Comparison of ENCODE assay signal across 27 cellular contexts in the genomic region with DNA sequence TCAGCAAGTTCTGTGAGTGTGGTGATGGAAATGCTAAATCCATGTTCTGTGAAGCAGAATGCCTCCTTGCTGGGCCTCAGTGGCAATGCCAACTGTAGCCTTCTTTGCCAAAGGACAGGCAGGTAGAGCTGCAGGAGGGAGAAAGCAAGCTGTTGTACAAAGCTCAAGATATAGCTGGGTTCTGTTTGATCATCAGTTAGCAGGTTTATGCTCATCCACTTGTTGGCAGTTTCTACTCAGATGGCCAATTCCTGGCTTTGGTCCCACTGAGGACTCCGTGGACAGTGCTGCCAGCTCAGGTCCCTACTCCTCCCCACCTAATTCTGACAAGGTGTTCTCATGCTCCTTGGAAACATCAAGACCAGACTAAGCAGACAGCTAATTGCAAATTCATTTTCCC.
"Had no signal": no experiment of that assay in that cellular context is flagged by ENCODE, and none has a peak within 500 bp of the region (broad histone marks: within the 10 kb centered on the region; RNA-seq: fewer than 3 reads in every experiment).

No MANE protein-coding gene starts in this region.

- DNase-seq: natural killer cell; occipital lobe; ovary; posterior cingulate gyrus; psoas muscle; right cardiac atrium; right lobe of liver; sigmoid colon; small intestine; stimulated activated CD4-positive, alpha-beta T cell treated with anti-CD3 and anti-CD28 coated beads, Interleukin-15, amount 100 ng/mL, for 24 hours; stimulated activated CD4-positive, alpha-beta T cell treated with anti-CD3 and anti-CD28 coated beads, Interleukin-2, amount 100 ng/mL, for 24 hours; stimulated activated CD4-positive, alpha-beta T cell treated with anti-CD3 and anti-CD28 coated beads, Interleukin-4, amount 100 ng/mL, for 1 hour; stimulated activated CD4-positive, alpha-beta T cell treated with anti-CD3 and anti-CD28 coated beads, Interleukin-4, amount 100 ng/mL, for 4 hours; stimulated activated CD8-positive, alpha-beta memory T cell treated with anti-CD3 and anti-CD28 coated beads, Interleukin-4, amount 100 ng/mL, for 48 hours; stimulated activated naive CD4-positive, alpha-beta T cell; stimulated activated naive CD8-positive, alpha-beta T cell treated with anti-CD3 and anti-CD28 coated beads, Interleukin-15, amount 100 ng/mL, for 72 hours; stimulated activated naive CD8-positive, alpha-beta T cell treated with anti-CD3 and anti-CD28 coated beads, Interleukin-15, Interleukin-2, amounts not matched to agents 100 U/mL and 50 U/mL, for 24 hours; testis; tibial artery; transverse colon; upper lobe of right lung; uterus had no signal

- H3K27ac Mint-ChIP-seq: natural killer cell; nephron; neural progenitor cell; progenitor cell of endocrine pancreas; stimulated activated memory B cell treated with anti-CD40 and anti-IgM and Interleukin-4, amounts not matched to agents 10 μg/mL and 1 μg/mL and 100 μg/mL, for 72 hours; type B pancreatic cell had no signal

- H3K4me1 Mint-ChIP-seq: natural killer cell; stimulated activated memory B cell treated with anti-CD40 and anti-IgM and Interleukin-4, amounts not matched to agents 10 μg/mL and 1 μg/mL and 100 μg/mL, for 72 hours; stimulated activated naive CD8-positive, alpha-beta T cell treated with anti-CD3 and anti-CD28 coated beads, Interleukin-15, amount 100 ng/mL, for 72 hours had no signal

- H3K4me3 Mint-ChIP-seq: natural killer cell; nephron; neural progenitor cell; stimulated activated memory B cell treated with anti-CD40 and anti-IgM and Interleukin-4, amounts not matched to agents 10 μg/mL and 1 μg/mL and 100 μg/mL, for 72 hours; stimulated activated naive CD8-positive, alpha-beta T cell treated with anti-CD3 and anti-CD28 coated beads, Interleukin-15, amount 100 ng/mL, for 72 hours; type B pancreatic cell had no signal

- H3K9me3 Mint-ChIP-seq: natural killer cell; neural progenitor cell; stimulated activated memory B cell treated with anti-CD40 and anti-IgM and Interleukin-4, amounts not matched to agents 10 μg/mL and 1 μg/mL and 100 μg/mL, for 72 hours; stimulated activated naive CD8-positive, alpha-beta T cell treated with anti-CD3 and anti-CD28 coated beads, Interleukin-15, amount 100 ng/mL, for 72 hours; type B pancreatic cell had no signal

- FAIRE-seq: small intestine had no signal

- H3K27me3 Mint-ChIP-seq: progenitor cell of endocrine pancreas; stimulated activated naive CD8-positive, alpha-beta T cell treated with anti-CD3 and anti-CD28 coated beads, Interleukin-15, amount 100 ng/mL, for 72 hours; type B pancreatic cell had no signal

- H3K36me3 Mint-ChIP-seq: natural killer cell; neural progenitor cell; stimulated activated memory B cell treated with anti-CD40 and anti-IgM and Interleukin-4, amounts not matched to agents 10 μg/mL and 1 μg/mL and 100 μg/mL, for 72 hours; type B pancreatic cell had no signal
